7 cellular contexts compared by ENCODE assay signal in the genomic region with DNA sequence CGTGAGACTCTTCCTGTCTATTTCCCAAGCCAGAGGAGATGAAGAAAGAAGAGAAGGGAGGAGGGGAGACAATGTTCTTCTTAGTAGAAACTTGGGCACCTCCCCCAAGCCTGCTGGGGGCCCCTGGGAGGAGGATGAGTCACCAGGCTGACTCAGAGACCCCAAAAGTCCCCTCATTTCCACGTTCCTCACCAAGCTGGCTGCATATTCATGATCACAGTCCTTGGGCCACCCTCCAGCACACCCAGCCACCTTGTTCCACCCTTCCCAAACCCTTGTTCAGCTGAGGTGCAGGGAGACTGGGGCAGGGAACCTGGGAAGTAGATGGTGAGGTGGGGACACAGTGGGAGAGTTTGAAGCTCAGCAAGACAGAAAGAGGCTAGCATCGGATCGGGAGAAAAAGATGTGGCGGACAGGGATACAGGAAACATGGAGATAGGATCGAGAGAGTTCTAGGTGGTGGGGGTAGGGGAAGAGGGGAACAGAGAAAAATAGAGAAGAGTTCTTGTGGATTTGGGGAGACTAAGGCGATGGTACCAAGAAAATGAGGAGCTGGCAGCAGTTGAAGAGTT. TPM values are rescaled to one million over a fixed set of nuclear protein-coding genes. Genes with fewer than 3 reads are reported as not detected.
DNase-seq lines count a peak whose midpoint lies in the region; ATAC-seq and TF ChIP-seq lines count a peak whose summit lies in the region.

No MANE protein-coding gene starts in this region.

- ATAC-seq in activated CD8-positive, alpha-beta T cell treated with anti-CD3 and anti-CD28 coated beads, Interleukin-2, amount 10 ng/mL, durations not matched to agents 7 days and 5 days, result no peak

- peak overlapping the region; percentile 81 for H3K4me3 ChIP-seq in fibroblast of mammary gland (ENCODE audit: control insufficient read depth, low read depth, low read length)

- TF ChIP-seq CTCF in fibroblast of mammary gland (conservative IDR thresholded peaks at IDR 0.05; ENCODE audit: control insufficient read depth, insufficient read depth, low read depth, low read length) (no peak), osteocyte (IDR thresholded peaks at IDR 0.05) (no peak)

- H3K4me3 Mint-ChIP-seq in activated CD8-positive, alpha-beta T cell treated with anti-CD3 and anti-CD28 coated beads, Interleukin-2, amount 10 ng/mL, durations not matched to agents 7 days and 5 days, result peak overlapping the region; percentile 69
- peak overlapping the region; percentile 99 for H3K4me3 Mint-ChIP-seq in osteocyte (ENCODE audit: unreplicated experiment)

- peak; percentile 64 for DNase-seq in HK-2 (ENCODE audit: unreplicated experiment)
- no peak for DNase-seq in activated CD8-positive, alpha-beta T cell treated with anti-CD3 and anti-CD28 coated beads, Interleukin-2, amount 10 ng/mL, durations not matched to agents 7 days and 5 days
- peak; percentile 90 for DNase-seq in fibroblast of mammary gland (ENCODE audit: low read depth)
- no peak for DNase-seq in osteocyte (ENCODE audit: extremely low spot score, unreplicated experiment)
- no peak for DNase-seq in globus pallidus (ENCODE audit: low spot score)
- DNase-seq in DMS153 treated with DMSO at 0.1 percent for 48 hours (lab: John Stamatoyannopoulos, UW; ENCODE audit: unreplicated experiment), result no peak
- DNase-seq in NCI-H2196 (lab: John Stamatoyannopoulos, UW; ENCODE audit: unreplicated experiment), result no peak

- no peaks in the 10 kb centered on the region for H3K27me3 Mint-ChIP-seq in activated CD8-positive, alpha-beta T cell treated with anti-CD3 and anti-CD28 coated beads, Interleukin-2, amount 10 ng/mL, durations not matched to agents 7 days and 5 days (ENCODE audit: low read depth)
- H3K27me3 Mint-ChIP-seq in osteocyte (ENCODE audit: unreplicated experiment), result no peaks in the 10 kb centered on the region

- CTCF ChIA-PET in activated CD8-positive, alpha-beta T cell treated with anti-CD3 and anti-CD28 coated beads, Interleukin-2, amount 10 ng/mL, durations not matched to agents 7 days and 5 days (lab: Charles Lee), result interaction anchor here (1.5 to 5.7 kb wide), 19 partner anchors 9 to 413 kb away, joined by 3 to 109 read pairs (median 12); partner anchors contain the start of genes CREB3L4, CRTC2, DENND4B and GATAD2B

- H3K36me3 Mint-ChIP-seq in activated CD8-positive, alpha-beta T cell treated with anti-CD3 and anti-CD28 coated beads, Interleukin-2, amount 10 ng/mL, durations not matched to agents 7 days and 5 days (ENCODE audit: low read depth), result no peaks in the 10 kb centered on the region
- H3K36me3 Mint-ChIP-seq in osteocyte (ENCODE audit: unreplicated experiment), result peaks cover 9% of the 10 kb centered on the region

- POLR2A ChIA-PET in activated CD8-positive, alpha-beta T cell treated with anti-CD3 and anti-CD28 coated beads, Interleukin-2, amount 10 ng/mL, durations not matched to agents 7 days and 5 days (lab: Charles Lee), result interaction anchor here (0.6 to 3.1 kb wide), 11 partner anchors 8 to 326 kb away, joined by 3 to 21 read pairs (median 4); partner anchors contain the start of genes CREB3L4, JTB and SLC39A1

- H3K9me3 Mint-ChIP-seq in activated CD8-positive, alpha-beta T cell treated with anti-CD3 and anti-CD28 coated beads, Interleukin-2, amount 10 ng/mL, durations not matched to agents 7 days and 5 days (ENCODE audit: insufficient read depth), result no peaks in the 10 kb centered on the region
- no peaks in the 10 kb centered on the region for H3K9me3 Mint-ChIP-seq in osteocyte (ENCODE audit: unreplicated experiment)

- peak overlapping the region; percentile 66 for H3K27ac Mint-ChIP-seq in activated CD8-positive, alpha-beta T cell treated with anti-CD3 and anti-CD28 coated beads, Interleukin-2, amount 10 ng/mL, durations not matched to agents 7 days and 5 days
- peak overlapping the region; percentile 98 for H3K27ac Mint-ChIP-seq in osteocyte (ENCODE audit: unreplicated experiment)

- H3K4me1 Mint-ChIP-seq in activated CD8-positive, alpha-beta T cell treated with anti-CD3 and anti-CD28 coated beads, Interleukin-2, amount 10 ng/mL, durations not matched to agents 7 days and 5 days (ENCODE audit: low read depth), result peaks cover 35% of the 10 kb centered on the region
- H3K4me1 Mint-ChIP-seq in osteocyte (ENCODE audit: unreplicated experiment), result peaks cover 35% of the 10 kb centered on the region

RNA-seq across cellular contexts. Expression of gene RAB13, which starts 0.7 kb away (rescaled TPM):
- 1 to 10 TPM; 5.2 to 6.5 TPM for total RNA-seq in activated CD8-positive, alpha-beta T cell treated with anti-CD3 and anti-CD28 coated beads, Interleukin-2, amount 10 ng/mL, durations not matched to agents 7 days and 5 days
- total RNA-seq in osteocyte, result 153 and 162 TPM in 2 replicates

RNA-seq across cellular contexts. Expression of gene RPS27, which starts 5.1 kb away (rescaled TPM):
- 1,000 to 10,000 TPM; 1,866 to 2,104 TPM for total RNA-seq in activated CD8-positive, alpha-beta T cell treated with anti-CD3 and anti-CD28 coated beads, Interleukin-2, amount 10 ng/mL, durations not matched to agents 7 days and 5 days
- total RNA-seq in osteocyte, result 1,646 and 1,797 TPM in 2 replicates

RNA-seq across cellular contexts. Expression of gene JTB, which starts 8.0 kb away (rescaled TPM):
- total RNA-seq in activated CD8-positive, alpha-beta T cell treated with anti-CD3 and anti-CD28 coated beads, Interleukin-2, amount 10 ng/mL, durations not matched to agents 7 days and 5 days, result 100 to 1,000 TPM; 133 to 140 TPM
- 138 and 143 TPM in 2 replicates for total RNA-seq in osteocyte

RNA-seq across cellular contexts. Expression of gene CREB3L4, which starts 17.7 kb away (rescaled TPM):
- 1 to 10 TPM; 5.7 to 9.0 TPM for total RNA-seq in activated CD8-positive, alpha-beta T cell treated with anti-CD3 and anti-CD28 coated beads, Interleukin-2, amount 10 ng/mL, durations not matched to agents 7 days and 5 days
- total RNA-seq in osteocyte, result 9.3 and 11.1 TPM in 2 replicates

RNA-seq across cellular contexts. Expression of gene SLC39A1, which starts 22.1 kb away (rescaled TPM):
- total RNA-seq in activated CD8-positive, alpha-beta T cell treated with anti-CD3 and anti-CD28 coated beads, Interleukin-2, amount 10 ng/mL, durations not matched to agents 7 days and 5 days, result 10 to 100 TPM; 35.7 to 36.5 TPM
- total RNA-seq in osteocyte, result 93.2 and 95.3 TPM in 2 replicates

Comparison
In these comparisons a context has a peak if more than half of its experiments do, and no peak if none do; other contexts are left out.
1. DNase-seq: peak in HK-2 (single experiment) and fibroblast of mammary gland (single experiment); none in activated CD8-positive, alpha-beta T cell treated with anti-CD3 and anti-CD28 coated beads, Interleukin-2, amount 10 ng/mL, durations not matched to agents 7 days and 5 days (single experiment), osteocyte (single experiment), globus pallidus (single experiment), DMS153 treated with DMSO at 0.1 percent for 48 hours (single experiment) and NCI-H2196 (single experiment).
2. RNA of gene RAB13, which starts 0.7 kb away (total RNA-seq): 153 to 162 TPM in osteocyte; 5.2 to 6.5 TPM in activated CD8-positive, alpha-beta T cell treated with anti-CD3 and anti-CD28 coated beads, Interleukin-2, amount 10 ng/mL, durations not matched to agents 7 days and 5 days; every median in the first group is over 10 times any median in the second.